28 cellular contexts compared by ENCODE assay signal in the genomic region with DNA sequence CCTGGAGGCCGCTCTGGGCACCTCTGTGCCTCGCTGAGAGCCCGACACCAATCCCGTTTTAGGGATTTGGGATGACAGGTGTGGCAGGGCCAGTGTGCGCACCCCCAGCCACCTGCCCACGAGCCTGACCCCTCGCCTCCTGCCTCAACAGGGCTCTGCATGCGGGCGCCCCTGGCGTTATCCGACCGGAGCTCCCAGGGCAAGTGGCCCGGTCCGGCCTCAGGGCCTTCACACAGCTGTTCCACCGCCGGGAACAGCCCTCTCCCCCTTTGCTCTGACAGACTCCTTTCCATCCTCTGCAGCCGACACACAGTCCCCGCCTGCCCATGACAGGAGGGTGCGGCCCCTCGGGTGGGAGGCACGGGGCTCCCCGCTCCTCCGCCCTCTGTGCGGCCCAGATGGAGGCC. TPM values are rescaled to one million over a fixed set of nuclear protein-coding genes. Genes with fewer than 3 reads are reported as not detected.
DNase-seq lines count a peak whose midpoint lies in the region; ATAC-seq, FAIRE-seq and TF ChIP-seq lines count a peak whose summit lies in the region.
"Had no signal": no experiment of that assay in that cellular context is flagged by ENCODE, and none has a peak within 500 bp of the region (broad histone marks: within the 10 kb centered on the region; RNA-seq: fewer than 3 reads in every experiment).

No MANE protein-coding gene starts in this region.

- H3K4me2 ChIP-seq in A549 = no peak overlapping the region
- H3K4me2 ChIP-seq: neural progenitor cell, smooth muscle cell had no signal

- peaks cover 9% of the 10 kb centered on the region for H3K4me1 ChIP-seq in A549
- H3K4me1 ChIP-seq in RWPE2 (ENCODE audit: insufficient read depth, poor library complexity, severe bottlenecking) = no peaks in the 10 kb centered on the region
- H3K4me1 ChIP-seq: right atrium auricular region, testis had no signal

- no peaks in the 10 kb centered on the region for H3K27me3 ChIP-seq in RWPE2 (ENCODE audit: insufficient read depth, poor library complexity, severe bottlenecking)
- H3K27me3 ChIP-seq: left lung, neural progenitor cell, right atrium auricular region, testis had no signal

- TF ChIP-seq RAD21 in A549 (conservative IDR thresholded peaks at IDR 0.05 in 1 of 2, IDR thresholded peaks at IDR 0.05 in 1 of 2) = no peak

- WGBS in A549 (ENCODE audit: missing lambda C conversion rate) = 82% methylated on average over 21 of the region's 24 CpGs

- POLR2A ChIA-PET in A549 (lab: Yijun Ruan, JAX) = no interaction called here

- no peak for TF ChIP-seq EP300 in A549 (IDR thresholded peaks at IDR 0.05)

- TF ChIP-seq CTCF in A549 (IDR thresholded peaks at IDR 0.05) (no peak), RWPE2 (IDR thresholded peaks at IDR 0.05; ENCODE audit: poor library complexity, severe bottlenecking) (no peak)

- no peak for FAIRE-seq in A549 (lab: Jason Lieb, UNC)
- FAIRE-seq: islet of Langerhans, TTC549, urothelium cell line had no signal

- H3K36me3 ChIP-seq in RWPE2 (ENCODE audit: low read depth) = no peaks in the 10 kb centered on the region
- H3K36me3 ChIP-seq: neural progenitor cell, right atrium auricular region had no signal

- TF ChIP-seq POLR2A in A549 (IDR thresholded peaks at IDR 0.05; ENCODE audit: low read length) = no peak

- DNase-seq in A549 (ENCODE audit: low read depth in 1 of 2, low spot score in 1 of 2) = no peak
- no peak for DNase-seq in RWPE2 (ENCODE audit: low spot score)
- DNase-seq in islet precursor cell = peak; percentile 51
- no peak for DNase-seq in NCI-H1105 treated with DMSO at 0.1 percent for 48 hours (lab: John Stamatoyannopoulos, UW)
- DNase-seq in NCI-H1694 (lab: John Stamatoyannopoulos, UW) = no peak
- DNase-seq: activated CD4-positive, alpha-beta T cell treated with anti-CD3 and anti-CD28 coated beads, Interleukin-2, amount 50 U/mL, for 4 hours; activated CD8-positive, alpha-beta memory T cell treated with anti-CD3 and anti-CD28 coated beads, Interleukin-2, amount 10 ng/mL, durations not matched to agents 7 days and 5 days; activated T-cell treated with anti-CD3 and anti-CD28 coated beads, Interleukin-2, amount 50 U/mL, for 48 hours; CD8-positive, alpha-beta T cell; central memory CD4-positive, alpha-beta T cell; endodermal cell; left lung; mesendoderm; NCI-H1048; NCI-H187; NCI-H2171; NCI-H510A; RPMI8226; stimulated activated naive CD8-positive, alpha-beta T cell treated with anti-CD3 and anti-CD28 coated beads, Interleukin-15, Interleukin-2, amounts not matched to agents 100 U/mL and 50 U/mL, for 24 hours; testis had no signal

- H3K9me3 ChIP-seq in A549 (no peaks in the 10 kb centered on the region), RWPE2 (ENCODE audit: severe bottlenecking) (no peaks in the 10 kb centered on the region)
- H3K9me3 ChIP-seq: left lung, right atrium auricular region, testis had no signal

- CTCF ChIA-PET in A549 (lab: Yijun Ruan, JAX) = interaction anchor here (0.7 to 1.4 kb wide), 2 partner anchors 10 to 289 kb away, joined by 3 read pairs; no protein-coding TSS in a partner anchor

- H3K27ac ChIP-seq in A549 (no peak overlapping the region), RWPE2 (ENCODE audit: poor library complexity, severe bottlenecking) (no peak overlapping the region)
- H3K27ac ChIP-seq: left lung, neural progenitor cell, right atrium auricular region, testis had no signal

- ATAC-seq in A549 (peak; percentile 38 to 45; a peak in 3 of 6 replicates), RWPE2 (ENCODE audit: low read depth) (peak; percentile 21; the same call in 1 of the 3 replicates), GM18858 (IDR thresholded peaks at IDR 0.05; ENCODE audit: unreplicated experiment) (no peak)
- ATAC-seq: activated CD8-positive, alpha-beta memory T cell treated with anti-CD3 and anti-CD28 coated beads, Interleukin-2, amount 10 ng/mL, durations not matched to agents 7 days and 5 days; CD8-positive, alpha-beta T cell; left lung; stimulated activated naive CD8-positive, alpha-beta T cell treated with anti-CD3 and anti-CD28 coated beads, Interleukin-15, Interleukin-2, amounts not matched to agents 100 U/mL and 50 U/mL, for 24 hours had no signal

- no peak overlapping the region for H3K4me3 ChIP-seq in A549
- H3K4me3 ChIP-seq in RWPE2 (ENCODE audit: severe bottlenecking) = no peak overlapping the region
- H3K4me3 ChIP-seq: left lung, neural progenitor cell, right atrium auricular region, smooth muscle cell, testis had no signal

TF ChIP-seq in A549, 52 proteins besides CTCF, POLR2A, EP300 and RAD21 (continues in another document):
- TF ChIP-seq SREBF2 (IDR thresholded peaks at IDR 0.05) (no peak), FOXS1 (CRISPR knock-in tag; IDR thresholded peaks at IDR 0.05) (no peak), HOXB5 (CRISPR knock-in tag; IDR thresholded peaks at IDR 0.05) (no peak), KDM1A (IDR thresholded peaks at IDR 0.05; ENCODE audit: low read depth) (no peak), RNF2 (IDR thresholded peaks at IDR 0.05; ENCODE audit: borderline replicate concordance, low read depth) (no peak), PBX3 (IDR thresholded peaks at IDR 0.05) (no peak), JUNB (IDR thresholded peaks at IDR 0.05) (no peak), FOSL2 (IDR thresholded peaks at IDR 0.05) (no peak), FOSL2 (CRISPR knock-in tag; IDR thresholded peaks at IDR 0.05) (no peak), FOSB (CRISPR knock-in tag; IDR thresholded peaks at IDR 0.05) (no peak), REST (IDR thresholded peaks at IDR 0.05) (no peak), HEYL (CRISPR knock-in tag; IDR thresholded peaks at IDR 0.05) (no peak)

RNA-seq across cellular contexts. Expression of gene WDR18, which starts 7.1 kb away (rescaled TPM):
- polyA plus RNA-seq in A549 (2011; rRNA removed) = 22.2 and 23.8 TPM in 2 replicates
- polyA plus RNA-seq in A549 (2012; cell fraction: cytosol; rRNA removed) = 81.3 and 113 TPM in 2 replicates
- 172 and 262 TPM in 2 replicates for polyA plus RNA-seq in A549 (2012; cell fraction: nucleus; rRNA removed)
- polyA plus RNA-seq in A549 (2017; fragmentation: RNase III; extraction: RNeasy Plus Mini Kit Qiagen cat#74134 plus additional on column Dnase treatment) = 41.7 to 48.9 TPM (median 48.1 TPM) in 3 replicates
- polyA minus RNA-seq in A549 (2011; rRNA and poly(A)+ RNA removed) = 32.2 and 38.4 TPM in 2 replicates

RNA-seq across cellular contexts. Expression of gene GRIN3B, which starts 23.2 kb away (rescaled TPM):
- 0.65 and 0.67 TPM in 2 replicates for polyA plus RNA-seq in A549 (2011; rRNA removed)
- polyA plus RNA-seq in A549 (2012; cell fraction: cytosol; rRNA removed) = 1.1 and 2.8 TPM in 2 replicates
- polyA plus RNA-seq in A549 (2012; cell fraction: nucleus; rRNA removed) = 13.1 and 22.7 TPM in 2 replicates
- polyA plus RNA-seq in A549 (2017; fragmentation: RNase III; extraction: RNeasy Plus Mini Kit Qiagen cat#74134 plus additional on column Dnase treatment) = 1.1 to 1.5 TPM (median 1.5 TPM) in 3 replicates
- polyA minus RNA-seq in A549 (2011; rRNA and poly(A)+ RNA removed) = 0.58 and 0.87 TPM in 2 replicates

RNA-seq across cellular contexts. Expression of gene TMEM259, which starts 43.9 kb away (rescaled TPM):
- polyA plus RNA-seq in A549 (2011; rRNA removed) (45.6 and 53.3 TPM in 2 replicates), A549 (2017; fragmentation: RNase III; extraction: RNeasy Plus Mini Kit Qiagen cat#74134 plus additional on column Dnase treatment) (71.1 to 82.2 TPM (median 78.3 TPM) in 3 replicates)
- 106 and 148 TPM in 2 replicates for polyA plus RNA-seq in A549 (2012; cell fraction: cytosol; rRNA removed)
- 608 and 842 TPM in 2 replicates for polyA plus RNA-seq in A549 (2012; cell fraction: nucleus; rRNA removed)
- 41.2 and 48.5 TPM in 2 replicates for polyA minus RNA-seq in A549 (2011; rRNA and poly(A)+ RNA removed)

RNA-seq across cellular contexts. Expression of gene RNU6-2, which starts 44.3 kb away (rescaled TPM):
- polyA plus RNA-seq in A549 (2011; rRNA removed) (not detected in 2 replicates), A549 (2017; fragmentation: RNase III; extraction: RNeasy Plus Mini Kit Qiagen cat#74134 plus additional on column Dnase treatment) (not detected in 3 replicates)
- polyA plus RNA-seq in A549 (2012; cell fraction: cytosol; rRNA removed) = not detected in 2 replicates
- not detected in 2 replicates for polyA plus RNA-seq in A549 (2012; cell fraction: nucleus; rRNA removed)
- polyA minus RNA-seq in A549 (2011; rRNA and poly(A)+ RNA removed) = under 0.01 TPM in 1 of 2 replicates, not detected in the other
- polyA plus RNA-seq: esophagus, smooth muscle cell had no signal

RNA-seq across cellular contexts. Expression of gene CNN2, which starts 49.3 kb away (rescaled TPM):
- polyA plus RNA-seq in A549 (2011; rRNA removed) (31.7 and 32.2 TPM in 2 replicates), A549 (2017; fragmentation: RNase III; extraction: RNeasy Plus Mini Kit Qiagen cat#74134 plus additional on column Dnase treatment) (99.3 to 115 TPM (median 101 TPM) in 3 replicates)
- 102 and 104 TPM in 2 replicates for polyA plus RNA-seq in A549 (2012; cell fraction: cytosol; rRNA removed)
- 111 TPM in 2 replicates for polyA plus RNA-seq in A549 (2012; cell fraction: nucleus; rRNA removed)
- 94.3 and 125 TPM in 2 replicates for polyA minus RNA-seq in A549 (2011; rRNA and poly(A)+ RNA removed)
